In genomic region chr10:46265566-46265965, GRCh38 we compare ENCODE assay signal across 14 cellular contexts. TPM values are rescaled to one million over a fixed set of nuclear protein-coding genes. Genes with fewer than 3 reads are reported as not detected.
"Had no signal": no experiment of that assay in that cellular context is flagged by ENCODE, and none has a peak within 500 bp of the region (broad histone marks: within the 10 kb centered on the region; RNA-seq: fewer than 3 reads in every experiment).

No MANE protein-coding gene starts in this region.

RNA-seq across cellular contexts. Expression of gene ANTXRL, which starts 21.2 kb away (rescaled TPM):
- total RNA-seq: esophagus mucosa, fibroblast of lung, frontal cortex, glomerular endothelial cell, liver, mammary epithelial cell, mesenteric fat pad, mononuclear cell, natural killer cell, occipital lobe, pancreas, progenitor cell of endocrine pancreas, suprapubic skin, upper lobe of left lung had no signal
- polyA plus RNA-seq: fibroblast of lung, mammary epithelial cell had no signal
